ENCODE assay signal across 16 cellular contexts in genomic region chr2:57947398-57947797, GRCh38.
DNase-seq lines count a peak whose midpoint lies in the region; ATAC-seq, FAIRE-seq and TF ChIP-seq lines count a peak whose summit lies in the region.
"Had no signal": no experiment of that assay in that cellular context is flagged by ENCODE, and none has a peak within 500 bp of the region (broad histone marks: within the 10 kb centered on the region; RNA-seq: fewer than 3 reads in every experiment).

No MANE protein-coding gene starts in this region.

- H3K9me3 Mint-ChIP-seq in activated T-cell treated with anti-CD3 and anti-CD28 coated beads, Interleukin-2, amount 50 U/mL, for 24 hours = no peaks in the 10 kb centered on the region

- no peaks in the 10 kb centered on the region for H3F3A ChIP-seq in SK-N-SH (replicated peaks; ENCODE audit: insufficient read depth)

- H3K27ac ChIP-seq in SK-N-SH (ENCODE audit: low read depth in 2 of 2, low read length in 1 of 2) (no peak overlapping the region), GM12878 (ENCODE audit: control insufficient read depth, insufficient read depth) (no peak overlapping the region), hepatocyte (no peak overlapping the region)
- H3K27ac ChIP-seq: KMS-11 had no signal

- H3K9ac ChIP-seq in SK-N-SH (no peak overlapping the region), GM12878 (ENCODE audit: control insufficient read depth, insufficient read depth, low read length) (no peak overlapping the region)
- H3K9ac ChIP-seq: KMS-11 had no signal

- FAIRE-seq in GM12878 (lab: Jason Lieb, UNC) = no peak
- FAIRE-seq: H1 had no signal

- peak; percentile 45; the same call in 1 of the 2 replicates for TF ChIP-seq RAD21 in SK-N-SH (IDR thresholded peaks at IDR 0.05; ENCODE audit: low read length)
- no peak for TF ChIP-seq RAD21 in GM12878 (IDR thresholded peaks at IDR 0.05; ENCODE audit: insufficient read depth, low read depth, low read length)

- POLR2A ChIA-PET in SK-N-SH (lab: Yijun Ruan, JAX) (no interaction called here), GM12878 (lab: Charles Lee) (no interaction called here)

- RAD21 ChIA-PET in GM12878 (lab: Charles Lee; ENCODE audit: unreplicated experiment) = interaction anchor here (1.4 kb wide), 1 partner anchor 227 kb away, joined by 4 read pairs; no protein-coding TSS in a partner anchor

- TF ChIP-seq EP300 in SK-N-SH (IDR thresholded peaks at IDR 0.05; ENCODE audit: borderline replicate concordance in 1 of 2, low read depth in 1 of 2, low read length in 1 of 2) (no peak), GM12878 (IDR thresholded peaks at IDR 0.05; ENCODE audit: borderline replicate concordance in 1 of 2, control insufficient read depth in 1 of 2, low read depth in 2 of 2, low read length in 2 of 2) (no peak)

- H3K4me2 ChIP-seq in SK-N-SH = no peak overlapping the region
- H3K4me2 ChIP-seq in GM12878 (ENCODE audit: control insufficient read depth, insufficient read depth) = no peak overlapping the region
- no peak overlapping the region for H3K4me2 ChIP-seq in hepatocyte
- H3K4me2 ChIP-seq: KMS-11 had no signal

- BruUV-seq in GM12878 (replicated peaks; lab: Mats Ljungman, UMichigan) = no TSS peak

- H3K27ac Mint-ChIP-seq in activated T-cell treated with anti-CD3 and anti-CD28 coated beads, Interleukin-2, amount 50 U/mL, for 24 hours = no peak overlapping the region
- H3K27ac Mint-ChIP-seq: CD4-positive, alpha-beta memory T cell had no signal

- ATAC-seq in SK-N-SH treated with all-trans-retinoic acid at 6 μM for 48 hours (no peak), GM12878 (peak; percentile 45; the same call in 2 of the 3 replicates), GM21381 (IDR thresholded peaks at IDR 0.05; ENCODE audit: unreplicated experiment) (no peak)
- ATAC-seq: Right ventricle myocardium inferior had no signal

- H3K4me3 ChIP-seq in SK-N-SH (ENCODE audit: low read depth in 2 of 2, low read length in 1 of 2) (no peak overlapping the region), GM12878 (no peak overlapping the region), hepatocyte (no peak overlapping the region)

- H3K4me1 Mint-ChIP-seq in activated T-cell treated with anti-CD3 and anti-CD28 coated beads, Interleukin-2, amount 50 U/mL, for 24 hours (ENCODE audit: low read depth) = no peaks in the 10 kb centered on the region

- H3K27me3 ChIP-seq in SK-N-SH (ENCODE audit: insufficient read depth) = no peaks in the 10 kb centered on the region
- H3K27me3 ChIP-seq in GM12878 (replicated peaks in 1 of 2; ENCODE audit: control insufficient read depth in 2 of 2, insufficient read depth in 2 of 2, low read length in 1 of 2) = no peaks in the 10 kb centered on the region
- no peaks in the 10 kb centered on the region for H3K27me3 ChIP-seq in hepatocyte

- no peaks in the 10 kb centered on the region for H3K36me3 Mint-ChIP-seq in activated T-cell treated with anti-CD3 and anti-CD28 coated beads, Interleukin-2, amount 50 U/mL, for 24 hours (ENCODE audit: low read depth)

- DNase-seq in SK-N-SH = no peak
- peak; percentile 8 for DNase-seq in NCI-H146 treated with DMSO at 0.1 percent for 48 hours (lab: John Stamatoyannopoulos, UW; ENCODE audit: unreplicated experiment)
- DNase-seq in GM12878 (ENCODE audit: low read depth, low spot score) = no peak
- DNase-seq in hepatocyte (ENCODE audit: low spot score) = no peak
- no peak for DNase-seq in activated T-cell treated with anti-CD3 and anti-CD28 coated beads, Interleukin-2, amount 50 U/mL, for 24 hours
- DNase-seq: ACHN; CD4-positive, alpha-beta memory T cell; MM.1S; NCI-H1436; NCI-H510A treated with DMSO at 0.1 percent for 48 hours; T-helper 2 cell had no signal

- H2AFZ ChIP-seq in SK-N-SH (ENCODE audit: low read depth) = no peak overlapping the region
- no peak overlapping the region for H2AFZ ChIP-seq in GM12878 (ENCODE audit: control insufficient read depth, low read depth, low read length)
- no peak overlapping the region for H2AFZ ChIP-seq in hepatocyte

- TF ChIP-seq POLR2A in GM12878 (IDR thresholded peaks at IDR 0.05; ENCODE audit: low read depth, low read length) = no peak

- in situ Hi-C loops in GM12878 (cut with MboI) = no loop called here

- SMC1A ChIA-PET in GM12878 (lab: Charles Lee; ENCODE audit: uncharacterized antibody, unreplicated experiment) = interaction anchor here (1.5 to 1.8 kb wide), 2 partner anchors 9 to 39 kb away, joined by 5 to 6 read pairs; no protein-coding TSS in a partner anchor

- no peaks in the 10 kb centered on the region for H4K20me1 ChIP-seq in SK-N-SH (ENCODE audit: insufficient read depth)
- H4K20me1 ChIP-seq in GM12878 (ENCODE audit: control insufficient read depth, insufficient read depth) = no peaks in the 10 kb centered on the region
- H4K20me1 ChIP-seq in hepatocyte (ENCODE audit: insufficient read depth, poor library complexity, severe bottlenecking) = no peaks in the 10 kb centered on the region

- H3K9me2 ChIP-seq in SK-N-SH (no peaks in the 10 kb centered on the region), hepatocyte (replicated peaks; ENCODE audit: insufficient read depth) (no peaks in the 10 kb centered on the region)

- no peaks in the 10 kb centered on the region for H3K36me3 ChIP-seq in SK-N-SH (replicated peaks in 1 of 2; ENCODE audit: control insufficient read depth in 1 of 2, insufficient read depth in 2 of 2, low read length in 1 of 2)
- H3K36me3 ChIP-seq in GM12878 (ENCODE audit: control insufficient read depth in 2 of 2, insufficient read depth in 2 of 2, low read length in 1 of 2) = no peaks in the 10 kb centered on the region
- no peaks in the 10 kb centered on the region for H3K36me3 ChIP-seq in hepatocyte (replicated peaks; ENCODE audit: insufficient read depth, low read depth)

- no peaks in the 10 kb centered on the region for H3K9me3 ChIP-seq in SK-N-SH
- no peaks in the 10 kb centered on the region for H3K9me3 ChIP-seq in GM12878 (replicated peaks; ENCODE audit: control insufficient read depth, insufficient read depth, low read length)
- H3K9me3 ChIP-seq in hepatocyte (ENCODE audit: low read depth) = no peaks in the 10 kb centered on the region

- H3K27me3 Mint-ChIP-seq in activated T-cell treated with anti-CD3 and anti-CD28 coated beads, Interleukin-2, amount 50 U/mL, for 24 hours = no peaks in the 10 kb centered on the region
- H3K27me3 Mint-ChIP-seq: CD4-positive, alpha-beta memory T cell had no signal

- intact Hi-C loops in GM12878 (cut with micrococcal nuclease; ENCODE audit: unreplicated experiment) = no loop called here

- CTCF ChIA-PET in SK-N-SH (lab: Yijun Ruan, JAX) = interaction anchor here (1.1 to 2.6 kb wide), 2 partner anchors 188 to 201 kb away, joined by 3 to 10 read pairs; no protein-coding TSS in a partner anchor
- CTCF ChIA-PET in GM12878 (lab: Yijun Ruan, JAX) = interaction anchor here (2.2 to 4.1 kb wide), 2 partner anchors 42 to 188 kb away, joined by 14 to 19 read pairs; no protein-coding TSS in a partner anchor

- H3K4me1 ChIP-seq in SK-N-SH (ENCODE audit: control insufficient read depth in 1 of 2, insufficient read depth in 2 of 2, low read depth in 1 of 2, low read length in 1 of 2) (no peaks in the 10 kb centered on the region; a peak in 1 of 4 replicates), GM12878 (ENCODE audit: control insufficient read depth, insufficient read depth, low read length) (no peaks in the 10 kb centered on the region), hepatocyte (ENCODE audit: insufficient read depth) (peaks cover 4% of the 10 kb centered on the region)

- H3K79me2 ChIP-seq in SK-N-SH (ENCODE audit: insufficient read depth) = no peaks in the 10 kb centered on the region
- H3K79me2 ChIP-seq in GM12878 (ENCODE audit: control insufficient read depth, insufficient read depth, low read length) = no peaks in the 10 kb centered on the region
- no peaks in the 10 kb centered on the region for H3K79me2 ChIP-seq in hepatocyte

- no peak overlapping the region for H3K4me3 Mint-ChIP-seq in activated T-cell treated with anti-CD3 and anti-CD28 coated beads, Interleukin-2, amount 50 U/mL, for 24 hours
- H3K4me3 Mint-ChIP-seq: CD4-positive, alpha-beta memory T cell had no signal

- TF ChIP-seq CTCF in SK-N-SH (IDR thresholded peaks at IDR 0.05) (no peak), GM12878 (IDR thresholded peaks at IDR 0.05 in 2 of 3, conservative IDR thresholded peaks at IDR 0.05 in 1 of 3; ENCODE audit: control insufficient read depth in 2 of 3, extremely low read depth in 1 of 3, insufficient read depth in 1 of 3, low read depth in 3 of 3, low read length in 3 of 3) (no peak), hepatocyte (IDR thresholded peaks at IDR 0.05; ENCODE audit: poor library complexity) (no peak)

TF ChIP-seq in SK-N-SH, 30 proteins besides CTCF, POLR2A, EP300 and RAD21 (continues in another document):
- TF ChIP-seq JUND (IDR thresholded peaks at IDR 0.05) (no peak), FOXM1 (IDR thresholded peaks at IDR 0.05; ENCODE audit: low read depth) (no peak), RXRA (IDR thresholded peaks at IDR 0.05; ENCODE audit: borderline replicate concordance, low read depth) (no peak)

TF ChIP-seq in SK-N-SH treated with all-trans-retinoic acid at 6 μM for 48 hours, 23 proteins besides CTCF, POLR2A, EP300 and RAD21:
- TF ChIP-seq ARNTL (CRISPR knock-in tag; IDR thresholded peaks at IDR 0.05; ENCODE audit: borderline replicate concordance, low read depth) (no peak), PPARA (CRISPR knock-in tag; IDR thresholded peaks at IDR 0.05; ENCODE audit: borderline replicate concordance) (no peak), ZNF8 (CRISPR knock-in tag; IDR thresholded peaks at IDR 0.05) (no peak), TCF4 (CRISPR knock-in tag; IDR thresholded peaks at IDR 0.05; ENCODE audit: borderline replicate concordance) (no peak), ZNF565 (CRISPR knock-in tag; conservative IDR thresholded peaks at IDR 0.05; ENCODE audit: low read depth) (no peak), ZFP30 (CRISPR knock-in tag; IDR thresholded peaks at IDR 0.05) (no peak), ZC3H10 (CRISPR knock-in tag; IDR thresholded peaks at IDR 0.05) (no peak)

TF ChIP-seq in GM12878, 131 proteins besides CTCF, POLR2A, EP300 and RAD21:
- TF ChIP-seq SUZ12 (IDR thresholded peaks at IDR 0.05; ENCODE audit: unreplicated experiment) (no peak), CHD2 (IDR thresholded peaks at IDR 0.05; ENCODE audit: borderline replicate concordance, low read depth, low read length) (no peak), RAD51 (IDR thresholded peaks at IDR 0.05) (no peak), RB1 (IDR thresholded peaks at IDR 0.05; ENCODE audit: borderline replicate concordance) (no peak)

Comparison
In these comparisons a context has a peak if more than half of its experiments do, and no peak if none do; other contexts are left out.
1. Of the 26 proteins assayed by ChIP-seq in both GM12878 and SK-N-SH: peak only in GM12878: none; only in SK-N-SH: RAD21; in both: none; in neither: 25.